1 cellular context compared by ENCODE assay signal in the genomic region with DNA sequence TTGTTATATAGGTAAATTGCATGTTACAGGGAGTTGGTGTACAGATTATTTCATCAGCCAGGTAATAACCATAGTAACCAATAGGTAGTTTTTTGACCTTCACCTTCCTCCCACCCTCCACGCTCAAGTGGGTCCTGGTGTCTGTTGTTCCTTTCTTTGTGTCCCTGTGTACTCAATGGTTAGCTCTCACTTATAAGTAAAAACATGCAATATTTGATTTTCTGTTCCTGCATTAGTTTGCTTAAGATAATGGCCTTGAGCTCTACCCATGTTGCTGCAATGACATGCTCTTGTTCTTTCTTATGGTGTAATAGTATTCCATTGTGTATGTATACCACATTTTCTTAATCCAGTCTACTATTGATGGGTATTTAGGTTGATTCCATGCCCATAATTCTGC.
TF ChIP-seq lines count a peak whose summit lies in the region.

No MANE protein-coding gene starts in this region.

TF ChIP-seq in HepG2, 621 proteins besides CTCF, POLR2A, EP300 and RAD21 (continued from another document and continues in another):
- no peak for TF ChIP-seq ADNP (CRISPR knock-in tag; IDR thresholded peaks at IDR 0.05)
- TF ChIP-seq ZNF124 (CRISPR knock-in tag; IDR thresholded peaks at IDR 0.05): no peak
- TF ChIP-seq MZF1 (CRISPR knock-in tag; IDR thresholded peaks at IDR 0.05; ENCODE audit: borderline replicate concordance): no peak
- TF ChIP-seq SETDB1 (CRISPR knock-in tag; IDR thresholded peaks at IDR 0.05; ENCODE audit: borderline replicate concordance): no peak
- TF ChIP-seq, protein P1, sequence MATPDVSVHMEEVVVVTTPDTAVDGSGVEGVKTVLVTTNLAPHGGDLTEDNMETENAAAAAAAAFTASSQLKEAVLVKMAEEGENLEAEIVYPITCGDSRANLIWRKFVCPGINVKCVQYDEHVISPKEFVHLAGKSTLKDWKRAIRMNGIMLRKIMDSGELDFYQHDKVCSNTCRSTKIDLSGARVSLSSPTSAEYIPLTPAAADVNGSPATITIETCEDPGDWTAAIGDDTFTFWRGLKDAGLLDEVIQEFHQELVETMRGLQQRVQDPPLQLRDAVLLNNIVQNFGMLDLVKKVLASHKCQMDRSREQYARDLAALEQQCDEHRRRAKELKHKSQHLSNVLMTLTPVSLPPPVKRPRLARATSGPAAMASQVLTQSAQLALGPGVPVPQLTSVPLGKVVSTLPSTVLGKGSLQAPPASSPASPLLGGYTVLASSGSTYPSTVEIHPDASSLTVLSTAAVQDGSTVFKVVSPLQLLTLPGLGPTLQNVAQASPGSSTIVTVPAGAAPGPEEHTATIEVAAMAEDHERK (CRISPR knock-in tag; IDR thresholded peaks at IDR 0.05; ENCODE audit: low read depth): no peak
- TF ChIP-seq, protein P2, sequence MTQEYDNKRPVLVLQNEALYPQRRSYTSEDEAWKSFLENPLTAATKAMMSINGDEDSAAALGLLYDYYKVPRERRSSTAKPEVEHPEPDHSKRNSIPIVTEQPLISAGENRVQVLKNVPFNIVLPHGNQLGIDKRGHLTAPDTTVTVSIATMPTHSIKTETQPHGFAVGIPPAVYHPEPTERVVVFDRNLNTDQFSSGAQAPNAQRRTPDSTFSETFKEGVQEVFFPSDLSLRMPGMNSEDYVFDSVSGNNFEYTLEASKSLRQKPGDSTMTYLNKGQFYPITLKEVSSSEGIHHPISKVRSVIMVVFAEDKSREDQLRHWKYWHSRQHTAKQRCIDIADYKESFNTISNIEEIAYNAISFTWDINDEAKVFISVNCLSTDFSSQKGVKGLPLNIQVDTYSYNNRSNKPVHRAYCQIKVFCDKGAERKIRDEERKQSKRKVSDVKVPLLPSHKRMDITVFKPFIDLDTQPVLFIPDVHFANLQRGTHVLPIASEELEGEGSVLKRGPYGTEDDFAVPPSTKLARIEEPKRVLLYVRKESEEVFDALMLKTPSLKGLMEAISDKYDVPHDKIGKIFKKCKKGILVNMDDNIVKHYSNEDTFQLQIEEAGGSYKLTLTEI (CRISPR knock-in tag; conservative IDR thresholded peaks at IDR 0.05): no peak
- TF ChIP-seq HOXA7 (CRISPR knock-in tag; IDR thresholded peaks at IDR 0.05): no peak
- no peak for TF ChIP-seq HOXD1 (CRISPR knock-in tag; IDR thresholded peaks at IDR 0.05)
- TF ChIP-seq ZBTB3 (CRISPR knock-in tag; IDR thresholded peaks at IDR 0.05; ENCODE audit: borderline replicate concordance, low read depth): no peak
- TF ChIP-seq, protein P3, sequence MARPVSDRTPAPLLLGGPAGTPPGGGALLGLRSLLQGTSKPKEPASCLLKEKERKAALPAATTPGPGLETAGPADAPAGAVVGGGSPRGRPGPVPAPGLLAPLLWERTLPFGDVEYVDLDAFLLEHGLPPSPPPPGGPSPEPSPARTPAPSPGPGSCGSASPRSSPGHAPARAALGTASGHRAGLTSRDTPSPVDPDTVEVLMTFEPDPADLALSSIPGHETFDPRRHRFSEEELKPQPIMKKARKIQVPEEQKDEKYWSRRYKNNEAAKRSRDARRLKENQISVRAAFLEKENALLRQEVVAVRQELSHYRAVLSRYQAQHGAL (CRISPR knock-in tag; IDR thresholded peaks at IDR 0.05; ENCODE audit: not compliant biosample characterization): no peak
- TF ChIP-seq NCOA5 (CRISPR knock-in tag; IDR thresholded peaks at IDR 0.05): no peak
- TF ChIP-seq, protein P4, sequence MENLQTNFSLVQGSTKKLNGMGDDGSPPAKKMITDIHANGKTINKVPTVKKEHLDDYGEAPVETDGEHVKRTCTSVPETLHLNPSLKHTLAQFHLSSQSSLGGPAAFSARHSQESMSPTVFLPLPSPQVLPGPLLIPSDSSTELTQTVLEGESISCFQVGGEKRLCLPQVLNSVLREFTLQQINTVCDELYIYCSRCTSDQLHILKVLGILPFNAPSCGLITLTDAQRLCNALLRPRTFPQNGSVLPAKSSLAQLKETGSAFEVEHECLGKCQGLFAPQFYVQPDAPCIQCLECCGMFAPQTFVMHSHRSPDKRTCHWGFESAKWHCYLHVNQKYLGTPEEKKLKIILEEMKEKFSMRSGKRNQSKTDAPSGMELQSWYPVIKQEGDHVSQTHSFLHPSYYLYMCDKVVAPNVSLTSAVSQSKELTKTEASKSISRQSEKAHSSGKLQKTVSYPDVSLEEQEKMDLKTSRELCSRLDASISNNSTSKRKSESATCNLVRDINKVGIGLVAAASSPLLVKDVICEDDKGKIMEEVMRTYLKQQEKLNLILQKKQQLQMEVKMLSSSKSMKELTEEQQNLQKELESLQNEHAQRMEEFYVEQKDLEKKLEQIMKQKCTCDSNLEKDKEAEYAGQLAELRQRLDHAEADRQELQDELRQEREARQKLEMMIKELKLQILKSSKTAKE (CRISPR knock-in tag; IDR thresholded peaks at IDR 0.05; ENCODE audit: borderline replicate concordance): peak; percentile 43; the same call in 1 of the 2 replicates
- no peak for TF ChIP-seq ZNF207 (IDR thresholded peaks at IDR 0.05; ENCODE audit: borderline replicate concordance)
- TF ChIP-seq, protein P5, sequence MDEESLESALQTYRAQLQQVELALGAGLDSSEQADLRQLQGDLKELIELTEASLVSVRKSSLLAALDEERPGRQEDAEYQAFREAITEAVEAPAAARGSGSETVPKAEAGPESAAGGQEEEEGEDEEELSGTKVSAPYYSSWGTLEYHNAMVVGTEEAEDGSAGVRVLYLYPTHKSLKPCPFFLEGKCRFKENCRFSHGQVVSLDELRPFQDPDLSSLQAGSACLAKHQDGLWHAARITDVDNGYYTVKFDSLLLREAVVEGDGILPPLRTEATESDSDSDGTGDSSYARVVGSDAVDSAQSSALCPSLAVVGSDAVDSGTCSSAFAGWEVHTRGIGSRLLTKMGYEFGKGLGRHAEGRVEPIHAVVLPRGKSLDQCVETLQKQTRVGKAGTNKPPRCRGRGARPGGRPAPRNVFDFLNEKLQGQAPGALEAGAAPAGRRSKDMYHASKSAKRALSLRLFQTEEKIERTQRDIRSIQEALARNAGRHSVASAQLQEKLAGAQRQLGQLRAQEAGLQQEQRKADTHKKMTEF (CRISPR knock-in tag; IDR thresholded peaks at IDR 0.05): peak; percentile 74
- no peak for TF ChIP-seq ZNF841 (CRISPR knock-in tag; IDR thresholded peaks at IDR 0.05; ENCODE audit: borderline replicate concordance)
- TF ChIP-seq, protein P6, sequence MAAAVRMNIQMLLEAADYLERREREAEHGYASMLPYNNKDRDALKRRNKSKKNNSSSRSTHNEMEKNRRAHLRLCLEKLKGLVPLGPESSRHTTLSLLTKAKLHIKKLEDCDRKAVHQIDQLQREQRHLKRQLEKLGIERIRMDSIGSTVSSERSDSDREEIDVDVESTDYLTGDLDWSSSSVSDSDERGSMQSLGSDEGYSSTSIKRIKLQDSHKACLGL (CRISPR knock-in tag; IDR thresholded peaks at IDR 0.05): no peak
- TF ChIP-seq, protein P7, sequence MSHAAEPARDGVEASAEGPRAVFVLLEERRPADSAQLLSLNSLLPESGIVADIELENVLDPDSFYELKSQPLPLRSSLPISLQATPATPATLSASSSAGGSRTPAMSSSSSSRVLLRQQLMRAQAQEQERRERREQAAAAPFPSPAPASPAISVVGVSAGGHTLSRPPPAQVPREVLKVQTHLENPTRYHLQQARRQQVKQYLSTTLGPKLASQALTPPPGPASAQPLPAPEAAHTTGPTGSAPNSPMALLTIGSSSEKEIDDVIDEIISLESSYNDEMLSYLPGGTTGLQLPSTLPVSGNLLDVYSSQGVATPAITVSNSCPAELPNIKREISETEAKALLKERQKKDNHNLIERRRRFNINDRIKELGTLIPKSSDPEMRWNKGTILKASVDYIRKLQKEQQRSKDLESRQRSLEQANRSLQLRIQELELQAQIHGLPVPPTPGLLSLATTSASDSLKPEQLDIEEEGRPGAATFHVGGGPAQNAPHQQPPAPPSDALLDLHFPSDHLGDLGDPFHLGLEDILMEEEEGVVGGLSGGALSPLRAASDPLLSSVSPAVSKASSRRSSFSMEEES (CRISPR knock-in tag; IDR thresholded peaks at IDR 0.05): no peak
- TF ChIP-seq, protein P8, sequence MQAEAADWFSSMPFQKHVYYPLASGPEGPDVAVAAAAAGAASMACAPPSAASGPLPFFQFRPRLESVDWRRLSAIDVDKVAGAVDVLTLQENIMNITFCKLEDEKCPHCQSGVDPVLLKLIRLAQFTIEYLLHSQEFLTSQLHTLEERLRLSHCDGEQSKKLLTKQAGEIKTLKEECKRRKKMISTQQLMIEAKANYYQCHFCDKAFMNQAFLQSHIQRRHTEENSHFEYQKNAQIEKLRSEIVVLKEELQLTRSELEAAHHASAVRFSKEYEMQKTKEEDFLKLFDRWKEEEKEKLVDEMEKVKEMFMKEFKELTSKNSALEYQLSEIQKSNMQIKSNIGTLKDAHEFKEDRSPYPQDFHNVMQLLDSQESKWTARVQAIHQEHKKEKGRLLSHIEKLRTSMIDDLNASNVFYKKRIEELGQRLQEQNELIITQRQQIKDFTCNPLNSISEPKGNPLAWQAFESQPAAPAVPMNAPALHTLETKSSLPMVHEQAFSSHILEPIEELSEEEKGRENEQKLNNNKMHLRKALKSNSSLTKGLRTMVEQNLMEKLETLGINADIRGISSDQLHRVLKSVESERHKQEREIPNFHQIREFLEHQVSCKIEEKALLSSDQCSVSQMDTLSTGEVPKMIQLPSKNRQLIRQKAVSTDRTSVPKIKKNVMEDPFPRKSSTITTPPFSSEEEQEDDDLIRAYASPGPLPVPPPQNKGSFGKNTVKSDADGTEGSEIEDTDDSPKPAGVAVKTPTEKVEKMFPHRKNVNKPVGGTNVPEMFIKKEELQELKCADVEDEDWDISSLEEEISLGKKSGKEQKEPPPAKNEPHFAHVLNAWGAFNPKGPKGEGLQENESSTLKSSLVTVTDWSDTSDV (CRISPR knock-in tag; IDR thresholded peaks at IDR 0.05): no peak
- TF ChIP-seq TARDBP (CRISPR knock-in tag; IDR thresholded peaks at IDR 0.05): no peak
- TF ChIP-seq, protein P9, sequence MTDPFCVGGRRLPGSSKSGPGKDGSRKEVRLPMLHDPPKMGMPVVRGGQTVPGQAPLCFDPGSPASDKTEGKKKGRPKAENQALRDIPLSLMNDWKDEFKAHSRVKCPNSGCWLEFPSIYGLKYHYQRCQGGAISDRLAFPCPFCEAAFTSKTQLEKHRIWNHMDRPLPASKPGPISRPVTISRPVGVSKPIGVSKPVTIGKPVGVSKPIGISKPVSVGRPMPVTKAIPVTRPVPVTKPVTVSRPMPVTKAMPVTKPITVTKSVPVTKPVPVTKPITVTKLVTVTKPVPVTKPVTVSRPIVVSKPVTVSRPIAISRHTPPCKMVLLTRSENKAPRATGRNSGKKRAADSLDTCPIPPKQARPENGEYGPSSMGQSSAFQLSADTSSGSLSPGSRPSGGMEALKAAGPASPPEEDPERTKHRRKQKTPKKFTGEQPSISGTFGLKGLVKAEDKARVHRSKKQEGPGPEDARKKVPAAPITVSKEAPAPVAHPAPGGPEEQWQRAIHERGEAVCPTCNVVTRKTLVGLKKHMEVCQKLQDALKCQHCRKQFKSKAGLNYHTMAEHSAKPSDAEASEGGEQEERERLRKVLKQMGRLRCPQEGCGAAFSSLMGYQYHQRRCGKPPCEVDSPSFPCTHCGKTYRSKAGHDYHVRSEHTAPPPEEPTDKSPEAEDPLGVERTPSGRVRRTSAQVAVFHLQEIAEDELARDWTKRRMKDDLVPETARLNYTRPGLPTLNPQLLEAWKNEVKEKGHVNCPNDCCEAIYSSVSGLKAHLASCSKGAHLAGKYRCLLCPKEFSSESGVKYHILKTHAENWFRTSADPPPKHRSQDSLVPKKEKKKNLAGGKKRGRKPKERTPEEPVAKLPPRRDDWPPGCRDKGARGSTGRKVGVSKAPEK (CRISPR knock-in tag; IDR thresholded peaks at IDR 0.05; ENCODE audit: borderline replicate concordance): no peak
- TF ChIP-seq, protein P10, sequence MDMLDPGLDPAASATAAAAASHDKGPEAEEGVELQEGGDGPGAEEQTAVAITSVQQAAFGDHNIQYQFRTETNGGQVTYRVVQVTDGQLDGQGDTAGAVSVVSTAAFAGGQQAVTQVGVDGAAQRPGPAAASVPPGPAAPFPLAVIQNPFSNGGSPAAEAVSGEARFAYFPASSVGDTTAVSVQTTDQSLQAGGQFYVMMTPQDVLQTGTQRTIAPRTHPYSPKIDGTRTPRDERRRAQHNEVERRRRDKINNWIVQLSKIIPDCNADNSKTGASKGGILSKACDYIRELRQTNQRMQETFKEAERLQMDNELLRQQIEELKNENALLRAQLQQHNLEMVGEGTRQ (IDR thresholded peaks at IDR 0.05; ENCODE audit: low read depth, low read length): no peak
- TF ChIP-seq, protein P10 (CRISPR knock-in tag; IDR thresholded peaks at IDR 0.05; ENCODE audit: borderline replicate concordance): no peak
- no peak for TF ChIP-seq ZNF296 (CRISPR knock-in tag; conservative IDR thresholded peaks at IDR 0.05)
- TF ChIP-seq, protein P11, sequence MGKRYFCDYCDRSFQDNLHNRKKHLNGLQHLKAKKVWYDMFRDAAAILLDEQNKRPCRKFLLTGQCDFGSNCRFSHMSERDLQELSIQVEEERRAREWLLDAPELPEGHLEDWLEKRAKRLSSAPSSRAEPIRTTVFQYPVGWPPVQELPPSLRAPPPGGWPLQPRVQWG (CRISPR knock-in tag; IDR thresholded peaks at IDR 0.05; ENCODE audit: borderline replicate concordance, low read depth): no peak
- no peak for TF ChIP-seq ZSCAN12 (CRISPR knock-in tag; IDR thresholded peaks at IDR 0.05)
- no peak for TF ChIP-seq HCFC1 (IDR thresholded peaks at IDR 0.05; ENCODE audit: low read depth, low read length)
- no peak for TF ChIP-seq ZNF160 (CRISPR knock-in tag; IDR thresholded peaks at IDR 0.05)
- TF ChIP-seq, protein P12, sequence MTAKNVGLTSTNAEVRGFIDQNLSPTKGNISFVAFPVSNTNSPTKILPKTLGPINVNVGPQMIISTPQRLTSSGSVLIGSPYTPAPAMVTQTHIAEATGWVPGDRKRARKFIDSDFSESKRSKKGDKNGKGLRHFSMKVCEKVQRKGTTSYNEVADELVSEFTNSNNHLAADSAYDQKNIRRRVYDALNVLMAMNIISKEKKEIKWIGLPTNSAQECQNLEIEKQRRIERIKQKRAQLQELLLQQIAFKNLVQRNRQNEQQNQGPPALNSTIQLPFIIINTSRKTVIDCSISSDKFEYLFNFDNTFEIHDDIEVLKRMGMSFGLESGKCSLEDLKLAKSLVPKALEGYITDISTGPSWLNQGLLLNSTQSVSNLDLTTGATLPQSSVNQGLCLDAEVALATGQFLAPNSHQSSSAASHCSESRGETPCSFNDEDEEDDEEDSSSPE (CRISPR knock-in tag; IDR thresholded peaks at IDR 0.05): no peak
- TF ChIP-seq NFIC (IDR thresholded peaks at IDR 0.05; ENCODE audit: low read length): 0 out of 2 replicates have a peak, but pooled peaks have one; percentile 58
